8 cellular contexts compared by ENCODE assay signal in genomic region chr17:78497115-78497540, GRCh38.
DNase-seq lines count a peak whose midpoint lies in the region; ATAC-seq and TF ChIP-seq lines count a peak whose summit lies in the region.

No MANE protein-coding gene starts in this region.

- H3K27me3 Mint-ChIP-seq in CD8-positive, alpha-beta T cell (ENCODE audit: low read depth), result no peaks in the 10 kb centered on the region

- H3K27me3 ChIP-seq in CD8-positive, alpha-beta T cell (ENCODE audit: insufficient read depth, low read length), result no peaks in the 10 kb centered on the region

- no peaks in the 10 kb centered on the region for H3K4me1 ChIP-seq in CD8-positive, alpha-beta T cell (ENCODE audit: insufficient read depth, low read length)

- CTCF ChIA-PET in CD8-positive, alpha-beta T cell (lab: Charles Lee), result interaction anchor here (0.8 to 1.7 kb wide), 11 partner anchors 10 to 476 kb away, joined by 3 to 11 read pairs (median 3); no protein-coding TSS in a partner anchor

- H3K36me3 Mint-ChIP-seq in CD8-positive, alpha-beta T cell, result no peaks in the 10 kb centered on the region

- ATAC-seq in CD8-positive, alpha-beta T cell, result peak; percentile 55
- no peak for ATAC-seq in GM18909 (IDR thresholded peaks at IDR 0.05; ENCODE audit: poor library complexity, unreplicated experiment)

- peak; percentile 36 for TF ChIP-seq CTCF in CD8-positive, alpha-beta T cell (IDR thresholded peaks at IDR 0.05)
- TF ChIP-seq CTCF in epithelial cell of esophagus (IDR thresholded peaks at IDR 0.05; ENCODE audit: insufficient read depth, low read depth, low read length, missing control alignments), result peak; percentile 83

- no peaks in the 10 kb centered on the region for H3K9me3 Mint-ChIP-seq in CD8-positive, alpha-beta T cell

- no peak overlapping the region for H3K4me3 ChIP-seq in CD8-positive, alpha-beta T cell (ENCODE audit: low read depth, low read length)
- H3K4me3 ChIP-seq in epithelial cell of esophagus (ENCODE audit: low read length), result no peak overlapping the region

- no peak overlapping the region for H3K27ac Mint-ChIP-seq in CD8-positive, alpha-beta T cell

- H3K9me3 ChIP-seq in CD8-positive, alpha-beta T cell (ENCODE audit: low read length), result no peaks in the 10 kb centered on the region

- peak in 6 of 7 experiments; percentile 16 to 69 (median 46) for DNase-seq in CD8-positive, alpha-beta T cell
- DNase-seq in HT-29 (ENCODE audit: low spot score), result peak; percentile 82
- DNase-seq in NCI-H82 treated with DMSO at 0.1 percent for 48 hours (lab: John Stamatoyannopoulos, UW; ENCODE audit: unreplicated experiment), result peak; percentile 59
- peak; percentile 72 for DNase-seq in activated CD8-positive, alpha-beta memory T cell treated with anti-CD3 and anti-CD28 coated beads for 24 hours
- peak; percentile 85 for DNase-seq in epithelial cell of esophagus (ENCODE audit: low read depth)
- DNase-seq in midbrain (lab: John Stamatoyannopoulos, UW), result peak; percentile 84
- peak in 5 of 6 experiments; percentile 31 to 61 (median 47) for DNase-seq in stimulated activated naive CD4-positive, alpha-beta T cell (lab: John Stamatoyannopoulos, UW)

- POLR2A ChIA-PET in CD8-positive, alpha-beta T cell (lab: Charles Lee), result interaction anchor here (0.6 kb wide), 1 partner anchor 57 kb away, joined by 3 read pairs; no protein-coding TSS in a partner anchor

- no peaks in the 10 kb centered on the region for H3K4me1 Mint-ChIP-seq in CD8-positive, alpha-beta T cell (ENCODE audit: low read depth)

- intact Hi-C loops in CD8-positive, alpha-beta T cell (cut with DNase I, micrococcal nuclease), result loop anchor here (1.0 to 10.0 kb wide), 3 partner anchors 208 to 474 kb away; partner anchors contain the start of gene USP36 (in 1 of the 2)

- no peak overlapping the region for H3K27ac ChIP-seq in CD8-positive, alpha-beta T cell (ENCODE audit: low read depth, low read length)

- no peaks in the 10 kb centered on the region for H3K36me3 ChIP-seq in CD8-positive, alpha-beta T cell (ENCODE audit: insufficient read depth, low read length)

- H3K4me3 Mint-ChIP-seq in CD8-positive, alpha-beta T cell, result no peak overlapping the region
